25 cellular contexts compared by ENCODE assay signal in genomic region chr1:204337583-204337982, GRCh38. TPM values are rescaled to one million over a fixed set of nuclear protein-coding genes. Genes with fewer than 3 reads are reported as not detected.
DNase-seq lines count a peak whose midpoint lies in the region; ATAC-seq, FAIRE-seq and TF ChIP-seq lines count a peak whose summit lies in the region.
"Had no signal": no experiment of that assay in that cellular context is flagged by ENCODE, and none has a peak within 500 bp of the region (broad histone marks: within the 10 kb centered on the region; RNA-seq: fewer than 3 reads in every experiment).

No MANE protein-coding gene starts in this region.

- H3K4me1 Mint-ChIP-seq in GM23338 (peaks cover 50% of the 10 kb centered on the region), immature natural killer cell (no peaks in the 10 kb centered on the region)
- H3K4me1 Mint-ChIP-seq in activated T-helper 17 cell treated with anti-CD3 and anti-CD28 coated beads, Interleukin-2, amount 50 U/mL, for 72 hours: no peaks in the 10 kb centered on the region
- H3K4me1 Mint-ChIP-seq in CD8-positive, alpha-beta T cell (ENCODE audit: low read depth): no peaks in the 10 kb centered on the region
- H3K4me1 Mint-ChIP-seq: B cell, IgD-negative memory B cell had no signal

- no peak overlapping the region for H3K4me3 Mint-ChIP-seq in GM23338
- H3K4me3 Mint-ChIP-seq in activated T-helper 17 cell treated with anti-CD3 and anti-CD28 coated beads, Interleukin-2, amount 50 U/mL, for 72 hours: no peak overlapping the region
- no peak overlapping the region for H3K4me3 Mint-ChIP-seq in CD8-positive, alpha-beta T cell
- H3K4me3 Mint-ChIP-seq in immature natural killer cell: no peak overlapping the region
- H3K4me3 Mint-ChIP-seq: B cell, CD14-positive monocyte, IgD-negative memory B cell had no signal

- H3K36me3 Mint-ChIP-seq in GM23338 (ENCODE audit: low read depth): no peaks in the 10 kb centered on the region
- H3K36me3 Mint-ChIP-seq in activated T-helper 17 cell treated with anti-CD3 and anti-CD28 coated beads, Interleukin-2, amount 50 U/mL, for 72 hours (ENCODE audit: low read depth): no peaks in the 10 kb centered on the region
- no peaks in the 10 kb centered on the region for H3K36me3 Mint-ChIP-seq in CD8-positive, alpha-beta T cell
- H3K36me3 Mint-ChIP-seq in immature natural killer cell: no peaks in the 10 kb centered on the region
- H3K36me3 Mint-ChIP-seq: CD14-positive monocyte, IgD-negative memory B cell had no signal

- H3K36me3 ChIP-seq in GM23338 (ENCODE audit: insufficient read depth): no peaks in the 10 kb centered on the region
- H3K36me3 ChIP-seq in K562 (ENCODE audit: control insufficient read depth, insufficient read depth, low read length): no peaks in the 10 kb centered on the region
- no peaks in the 10 kb centered on the region for H3K36me3 ChIP-seq in gastroesophageal sphincter
- H3K36me3 ChIP-seq in CD8-positive, alpha-beta T cell (ENCODE audit: insufficient read depth, low read length): no peaks in the 10 kb centered on the region

- H3K27me3 Mint-ChIP-seq in GM23338 (ENCODE audit: insufficient read depth, low read depth, poor library complexity) (peaks cover 10% of the 10 kb centered on the region), immature natural killer cell (ENCODE audit: low read depth in 3 of 3) (peaks cover 2 to 3% (median 2%) of the 10 kb centered on the region in 3 donors)
- H3K27me3 Mint-ChIP-seq in activated T-helper 17 cell treated with anti-CD3 and anti-CD28 coated beads, Interleukin-2, amount 50 U/mL, for 72 hours: peaks cover 2% of the 10 kb centered on the region
- no peaks in the 10 kb centered on the region for H3K27me3 Mint-ChIP-seq in CD8-positive, alpha-beta T cell (ENCODE audit: low read depth)

- POLR2A ChIA-PET in K562 (lab: Yijun Ruan, JAX): interaction anchor here (0.6 to 1.5 kb wide), 4 partner anchors 10 to 464 kb away, joined by 3 to 4 read pairs (median 4); no protein-coding TSS in a partner anchor
- POLR2A ChIA-PET in CD8-positive, alpha-beta T cell (lab: Charles Lee): no interaction called here

- WGBS in K562 (ENCODE audit: insufficient coverage, low coverage, missing lambda C conversion rate): 4% methylated on average over 6 of the region's 6 CpGs
- 83 to 91% methylated on average over 4 to 6 of the region's 6 CpGs for WGBS in gastroesophageal sphincter (ENCODE audit: low coverage in 1 of 2), 2 donors

- TF ChIP-seq EP300 in K562 (IDR thresholded peaks at IDR 0.05; ENCODE audit: low read length) (no peak), gastroesophageal sphincter (IDR thresholded peaks at IDR 0.05) (no peak)

- H3K27me3 ChIP-seq in GM23338 (ENCODE audit: insufficient read depth) (no peaks in the 10 kb centered on the region), K562 (ENCODE audit: control insufficient read depth in 2 of 2, insufficient read depth in 2 of 2, low read length in 2 of 2) (peaks cover 54 to 73% of the 10 kb centered on the region in 2 experiments), gastroesophageal sphincter (peaks cover 57% of the 10 kb centered on the region)
- H3K27me3 ChIP-seq in CD8-positive, alpha-beta T cell (ENCODE audit: insufficient read depth, low read length): no peaks in the 10 kb centered on the region

- H3K27ac Mint-ChIP-seq in GM23338: no peak overlapping the region
- no peak overlapping the region for H3K27ac Mint-ChIP-seq in activated T-helper 17 cell treated with anti-CD3 and anti-CD28 coated beads, Interleukin-2, amount 50 U/mL, for 72 hours
- no peak overlapping the region for H3K27ac Mint-ChIP-seq in CD8-positive, alpha-beta T cell
- H3K27ac Mint-ChIP-seq in immature natural killer cell: no peak overlapping the region
- H3K27ac Mint-ChIP-seq: B cell, CD14-positive monocyte, IgD-negative memory B cell had no signal

- H2AFZ ChIP-seq in GM23338: no peak overlapping the region; the same call in 1 of the 2 replicates
- no peak overlapping the region for H2AFZ ChIP-seq in K562 (ENCODE audit: low read depth, low read length)

- CTCF ChIA-PET in K562 (lab: Yijun Ruan, JAX; ENCODE audit: low intra/inter-chr PET ratio): no interaction called here
- CTCF ChIA-PET in CD8-positive, alpha-beta T cell (lab: Charles Lee): interaction anchor here (1.1 kb wide), 1 partner anchor 80 kb away, joined by 3 read pairs; no protein-coding TSS in a partner anchor

- H3K9me3 Mint-ChIP-seq in GM23338 (no peaks in the 10 kb centered on the region; the same call in 2 of the 3 replicates), immature natural killer cell (no peaks in the 10 kb centered on the region)
- no peaks in the 10 kb centered on the region for H3K9me3 Mint-ChIP-seq in activated T-helper 17 cell treated with anti-CD3 and anti-CD28 coated beads, Interleukin-2, amount 50 U/mL, for 72 hours
- no peaks in the 10 kb centered on the region for H3K9me3 Mint-ChIP-seq in CD8-positive, alpha-beta T cell
- H3K9me3 Mint-ChIP-seq: CD14-positive monocyte, IgD-negative memory B cell had no signal

- H3F3A ChIP-seq in GM23338 (replicated peaks; ENCODE audit: low read depth): peaks cover 7% of the 10 kb centered on the region; the same call in 1 of the 2 replicates

- no peak for TF ChIP-seq RAD21 in K562 (CRISPR knock-in tag; conservative IDR thresholded peaks at IDR 0.05 in 1 of 2, IDR thresholded peaks at IDR 0.05 in 1 of 2)

- peak overlapping the region; percentile 70 for H3K4me2 ChIP-seq in GM23338
- no peak overlapping the region for H3K4me2 ChIP-seq in K562 (ENCODE audit: insufficient read depth, low read length)

- no peak overlapping the region for H3K9ac ChIP-seq in K562 (ENCODE audit: insufficient read depth in 1 of 2, low read depth in 2 of 2, low read length in 2 of 2)

- no peak overlapping the region for H3K27ac ChIP-seq in GM23338 (ENCODE audit: low read depth)
- H3K27ac ChIP-seq in K562 (ENCODE audit: extremely low read depth, low read depth, low read length): no peak overlapping the region
- no peak overlapping the region for H3K27ac ChIP-seq in gastroesophageal sphincter
- H3K27ac ChIP-seq in CD8-positive, alpha-beta T cell (ENCODE audit: low read depth, low read length): no peak overlapping the region

- TF ChIP-seq CTCF in GM23338 (conservative IDR thresholded peaks at IDR 0.05; ENCODE audit: low read depth in 2 of 2): no peak
- no peak for TF ChIP-seq CTCF in K562 (IDR thresholded peaks at IDR 0.05 in 2 of 3, conservative IDR thresholded peaks at IDR 0.05 in 1 of 3; ENCODE audit: insufficient read depth in 2 of 3, low read depth in 1 of 3, low read length in 3 of 3)
- no peak for TF ChIP-seq CTCF in gastroesophageal sphincter (IDR thresholded peaks at IDR 0.05)
- no peak for TF ChIP-seq CTCF in omental fat pad (IDR thresholded peaks at IDR 0.05)
- TF ChIP-seq CTCF in CD8-positive, alpha-beta T cell (IDR thresholded peaks at IDR 0.05): no peak

- TF ChIP-seq POLR2A in K562 (conservative IDR thresholded peaks at IDR 0.05): no peak
- TF ChIP-seq POLR2A in gastroesophageal sphincter (IDR thresholded peaks at IDR 0.05): no peak

- H3K9me2 ChIP-seq in GM23338 (ENCODE audit: insufficient read depth): peaks cover 15% of the 10 kb centered on the region; the same call in 1 of the 2 replicates

- H3K4me1 ChIP-seq in GM23338 (ENCODE audit: insufficient read depth): peaks cover 64% of the 10 kb centered on the region
- no peaks in the 10 kb centered on the region for H3K4me1 ChIP-seq in K562 (replicated peaks in 1 of 2; ENCODE audit: control insufficient read depth in 2 of 2, insufficient read depth in 2 of 2, low read length in 2 of 2)
- peaks cover 0 to 38% (median 6%) of the 10 kb centered on the region in 3 donors for H3K4me1 ChIP-seq in gastroesophageal sphincter
- H3K4me1 ChIP-seq in CD8-positive, alpha-beta T cell (ENCODE audit: insufficient read depth, low read length): no peaks in the 10 kb centered on the region

- no TSS peak for BruUV-seq in K562 (replicated peaks; lab: Mats Ljungman, UMichigan)

- H3K9me3 ChIP-seq in K562 (replicated peaks; ENCODE audit: control insufficient read depth, insufficient read depth, low read depth, low read length) (no peaks in the 10 kb centered on the region), gastroesophageal sphincter (no peaks in the 10 kb centered on the region)
- no peaks in the 10 kb centered on the region for H3K9me3 ChIP-seq in CD8-positive, alpha-beta T cell (ENCODE audit: low read length)

- intact Hi-C loops in K562 (cut with micrococcal nuclease): no loop called here
- intact Hi-C loops in CD8-positive, alpha-beta T cell (cut with DNase I, micrococcal nuclease): no loop called here

- no peak for ATAC-seq in GM23338
- no peak for ATAC-seq in K562
- peak; percentile 31 for ATAC-seq in gastroesophageal sphincter
- peak; percentile 66 for ATAC-seq in omental fat pad (ENCODE audit: low FRiP score)
- ATAC-seq in activated T-helper 17 cell treated with anti-CD3 and anti-CD28 coated beads, Interleukin-2, amount 50 U/mL, for 72 hours (replicated peaks): no peak
- ATAC-seq in HG03135 (IDR thresholded peaks at IDR 0.05; ENCODE audit: unreplicated experiment): no peak
- no peak for ATAC-seq in CD8-positive, alpha-beta T cell

- no peak for FAIRE-seq in K562 (lab: Jason Lieb, UNC)
- FAIRE-seq: A204.1, D721Med, GM18507, H54 had no signal

- H3K79me2 ChIP-seq in GM23338 (replicated peaks; ENCODE audit: insufficient read depth) (no peaks in the 10 kb centered on the region), K562 (ENCODE audit: control insufficient read depth, insufficient read depth, low read length) (no peaks in the 10 kb centered on the region)

- H3K4me3 ChIP-seq in GM23338 (no peak overlapping the region), K562 (no peak overlapping the region), gastroesophageal sphincter (no peak overlapping the region)
- no peak overlapping the region for H3K4me3 ChIP-seq in CD8-positive, alpha-beta T cell (ENCODE audit: low read depth, low read length)

- in situ Hi-C loops in K562 (cut with MboI): no loop called here

- no peak for DNase-seq in GM23338 (ENCODE audit: low spot score)
- DNase-seq in K562 (ENCODE audit: extremely low read depth in 1 of 4, low spot score in 3 of 4): no peak
- DNase-seq in omental fat pad (ENCODE audit: low spot score): no peak
- DNase-seq in CD8-positive, alpha-beta T cell: no peak
- no peak for DNase-seq in immature natural killer cell
- DNase-seq: DMS53, GDM1, Karpas-422, MV-4-11, NCI-H1105 treated with DMSO at 0.1 percent for 48 hours, NCI-H2029 treated with DMSO at 0.1 percent for 48 hours, NCI-H2171, NCI-H524 treated with DMSO at 0.1 percent for 48 hours, OCI-M1, SHP77 had no signal

- no peaks in the 10 kb centered on the region for H3K9me1 ChIP-seq in K562 (ENCODE audit: control insufficient read depth, insufficient read depth, low read length)

- no peaks in the 10 kb centered on the region for H4K20me1 ChIP-seq in GM23338 (replicated peaks; ENCODE audit: insufficient read depth)
- H4K20me1 ChIP-seq in K562 (replicated peaks; ENCODE audit: control insufficient read depth, insufficient read depth, low read length): 0 out of 2 replicates have a peak, but pooled peaks cover 3% of the 10 kb centered on the region

RNA-seq across cellular contexts. Expression of gene PLEKHA6, which starts 22.1 kb away (rescaled TPM):
- total RNA-seq in GM23338 (2014; rRNA removed; shearing (Covaris generic)): 4.3 and 6.2 TPM in 2 replicates
- polyA plus RNA-seq in GM23338 (2016; fragmentation: Nextera tagmentation; extraction: Ambion mirVana) (2.5 and 2.8 TPM in 2 replicates), K562 (2011; rRNA removed) (0.01 TPM in 2 replicates), K562 (2014; fragmentation: Illumina TruSeq; extraction: Trizol) (not detected in 2 replicates), K562 (2014; fragmentation: Nextera tagmentation; extraction: Ambion mirVana) (under 1 TPM in 1 of 2 experiments, not detected in 1; under 0.01 TPM), K562 (2014; rRNA removed) (0.01 TPM in 1 of 2 replicates, not detected in the other), immature natural killer cell (not detected)
- 0.09 and 0.14 TPM in 2 replicates for total RNA-seq in K562 (2011; cell fraction: chromatin; rRNA removed; ENCODE audit: low replicate concordance)
- 0.17 TPM in 1 of 2 replicates, not detected in the other for total RNA-seq in K562 (2011; cell fraction: nucleolus; rRNA removed)
- total RNA-seq in K562 (2011; cell fraction: nucleoplasm; rRNA removed): 0.15 TPM in 1 of 2 replicates, not detected in the other
- total RNA-seq in K562 (2014; rRNA removed) (not detected in 2 replicates), K562 (2014; rRNA removed; fragmentation: Illumina TruSeq; extraction: Trizol) (not detected in 2 replicates), K562 (2015; rRNA removed; fragmentation: Illumina TruSeq; extraction: Trizol) (0.04 and 0.34 TPM in 2 replicates), K562 (2021) (0.29 and 0.33 TPM in 2 replicates), gastroesophageal sphincter (10 to 100 TPM in 2 of 4 donors, 1 to 10 TPM in 2; 8.7 to 17.8 (median 11.4) TPM), omental fat pad (10 to 100 TPM in 2 of 4 donors, 1 to 10 TPM in 2; 2.9 to 13.1 (median 7.5) TPM)
- polyA plus RNA-seq in K562 (2011; cell fraction: cytosol; rRNA removed): 0.01 TPM in 1 of 2 replicates, not detected in the other
- 0.06 and 0.24 TPM in 2 replicates for polyA plus RNA-seq in K562 (2011; cell fraction: nucleus; rRNA removed)
- polyA plus RNA-seq in K562 (2012): 0.21 and 0.35 TPM in 2 replicates
- 0.04 and 0.06 TPM in 2 replicates for polyA minus RNA-seq in K562 (2011; rRNA and poly(A)+ RNA removed)
- not detected in 2 replicates for polyA minus RNA-seq in K562 (2011; cell fraction: cytosol; rRNA and poly(A)+ RNA removed)
- polyA minus RNA-seq in K562 (2011; cell fraction: nucleus; rRNA and poly(A)+ RNA removed): under 0.01 and 0.11 TPM in 2 replicates
- total RNA-seq in activated T-helper 17 cell treated with anti-CD3 and anti-CD28 coated beads, Interleukin-2, amount 50 U/mL, for 72 hours: 1 to 10 TPM in 1 of 2 donors, under 1 TPM in 1; 0.37 to 1.3 TPM
- under 1 TPM; 0.11 to 0.14 TPM for total RNA-seq in CD8-positive, alpha-beta T cell

Comparison
In these comparisons a context has a peak if more than half of its experiments do, and no peak if none do; other contexts are left out.
1. ATAC-seq: peak in gastroesophageal sphincter (single experiment) and omental fat pad (single experiment); none in GM23338 (single experiment), K562 (single experiment), activated T-helper 17 cell treated with anti-CD3 and anti-CD28 coated beads, Interleukin-2, amount 50 U/mL, for 72 hours (single experiment), HG03135 (single experiment) and CD8-positive, alpha-beta T cell (single experiment).